ENCODE assay signal across 22 cellular contexts in the genomic region with DNA sequence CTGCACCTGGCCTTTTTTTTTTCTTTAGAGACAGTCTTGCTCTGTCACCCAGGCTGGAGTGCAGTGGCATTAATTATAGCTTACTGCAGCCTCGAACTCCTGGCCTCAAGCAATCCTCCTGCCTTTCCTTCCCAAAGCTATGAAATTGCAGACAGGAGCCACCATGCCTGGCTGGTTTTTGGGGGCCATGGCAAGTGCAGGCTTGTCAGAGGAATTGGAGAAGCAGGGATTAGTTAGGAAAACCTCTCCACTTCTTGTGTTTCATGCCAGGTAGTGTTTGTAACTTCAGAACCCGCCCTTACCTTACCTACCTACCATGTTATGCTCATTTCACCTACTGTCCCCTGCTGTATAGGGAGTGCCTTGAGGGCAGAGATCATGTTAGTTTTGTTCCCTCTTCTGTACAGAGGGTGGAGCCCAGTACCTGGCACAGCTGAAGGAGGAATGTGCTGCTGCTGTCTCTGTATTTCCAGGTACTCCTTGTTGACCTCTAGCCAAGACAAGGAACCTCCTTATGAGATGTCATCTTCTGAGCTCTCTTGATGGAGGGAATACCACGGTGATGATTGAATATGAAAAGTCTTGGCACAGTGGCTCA. TPM values are rescaled to one million over a fixed set of nuclear protein-coding genes. Genes with fewer than 3 reads are reported as not detected.
DNase-seq lines count a peak whose midpoint lies in the region; ATAC-seq, FAIRE-seq and TF ChIP-seq lines count a peak whose summit lies in the region.
"Had no signal": no experiment of that assay in that cellular context is flagged by ENCODE, and none has a peak within 500 bp of the region (broad histone marks: within the 10 kb centered on the region; RNA-seq: fewer than 3 reads in every experiment).

No MANE protein-coding gene starts in this region.

- DNase-seq in activated CD8-positive, alpha-beta T cell treated with anti-CD3 and anti-CD28 coated beads, Interleukin-2, amount 10 ng/mL, durations not matched to agents 7 days and 5 days, result no peak
- no peak for DNase-seq in activated CD8-positive, alpha-beta T cell treated with anti-CD3 and anti-CD28 coated beads for 36 hours
- DNase-seq in bronchial epithelial cell (ENCODE audit: low read depth) (peak; percentile 54), lower lobe of right lung (no peak), upper lobe of left lung (no peak), HPDE6-E6E7 (ENCODE audit: extremely low spot score) (no peak), 8988T (no peak), NCI-H2171 treated with DMSO at 0.1 percent for 48 hours (lab: John Stamatoyannopoulos, UW) (no peak)
- DNase-seq: activated CD4-positive, alpha-beta T cell treated with anti-CD3 and anti-CD28 coated beads for 4 hours; activated effector memory CD4-positive, alpha-beta T cell treated with Interleukin-2 at 50 U/mL for 16 hours; caudate nucleus; DMS 273 treated with DMSO at 0.1 percent for 48 hours; GDM1; NCI-H1694; NCI-H446; NK-92 treated with Interleukin-12 subunit alpha and Interleukin-12 subunit beta, amount 100 ng/mL, for 24 hours; stimulated activated naive CD4-positive, alpha-beta T cell treated with Interleukin-2 at 50 U/mL for 16 hours; SW 1271; trophoblast cell had no signal

- H3K4me1 Mint-ChIP-seq in activated CD8-positive, alpha-beta T cell treated with anti-CD3 and anti-CD28 coated beads, Interleukin-2, amount 10 ng/mL, durations not matched to agents 7 days and 5 days (ENCODE audit: low read depth), result no peaks in the 10 kb centered on the region
- no peaks in the 10 kb centered on the region for H3K4me1 Mint-ChIP-seq in activated CD8-positive, alpha-beta T cell treated with anti-CD3 and anti-CD28 coated beads for 36 hours (ENCODE audit: low read depth)

- TF ChIP-seq POLR2A in upper lobe of left lung (IDR thresholded peaks at IDR 0.05), result no peak

- no peak for TF ChIP-seq EP300 in upper lobe of left lung (IDR thresholded peaks at IDR 0.05)

- intact Hi-C loops in activated CD8-positive, alpha-beta T cell treated with anti-CD3 and anti-CD28 coated beads for 36 hours (cut with micrococcal nuclease), result no loop called here
- intact Hi-C loops in lower lobe of right lung (cut with DNase I), result no loop called here

- ATAC-seq in activated CD8-positive, alpha-beta T cell treated with anti-CD3 and anti-CD28 coated beads, Interleukin-2, amount 10 ng/mL, durations not matched to agents 7 days and 5 days, result no peak
- no peak for ATAC-seq in activated CD8-positive, alpha-beta T cell treated with anti-CD3 and anti-CD28 coated beads for 36 hours
- ATAC-seq in lower lobe of right lung, result peak; percentile 55 to 73
- ATAC-seq in upper lobe of left lung (ENCODE audit: low FRiP score in 2 of 2), result peak; percentile 36 to 66

- H3K27ac Mint-ChIP-seq in activated CD8-positive, alpha-beta T cell treated with anti-CD3 and anti-CD28 coated beads, Interleukin-2, amount 10 ng/mL, durations not matched to agents 7 days and 5 days, result peak overlapping the region; percentile 35
- H3K27ac Mint-ChIP-seq in activated CD8-positive, alpha-beta T cell treated with anti-CD3 and anti-CD28 coated beads for 36 hours, result no peak overlapping the region

- TF ChIP-seq CTCF in activated CD8-positive, alpha-beta T cell treated with anti-CD3 and anti-CD28 coated beads for 36 hours (IDR thresholded peaks at IDR 0.05), result no peak
- TF ChIP-seq CTCF in bronchial epithelial cell (IDR thresholded peaks at IDR 0.05; ENCODE audit: insufficient read depth, low read length, severe bottlenecking), result peak; percentile 12
- TF ChIP-seq CTCF in lower lobe of right lung (IDR thresholded peaks at IDR 0.05), result no peak
- no peak for TF ChIP-seq CTCF in upper lobe of left lung (IDR thresholded peaks at IDR 0.05)

- H3K4me3 ChIP-seq in bronchial epithelial cell (ENCODE audit: low read depth, low read length) (no peak overlapping the region), lower lobe of right lung (no peak overlapping the region), upper lobe of left lung (no peak overlapping the region)
- H3K4me3 ChIP-seq: HAP-1, sigmoid colon had no signal

- CTCF ChIA-PET in activated CD8-positive, alpha-beta T cell treated with anti-CD3 and anti-CD28 coated beads, Interleukin-2, amount 10 ng/mL, durations not matched to agents 7 days and 5 days (lab: Charles Lee), result interaction anchor here (1.6 to 2.2 kb wide), 2 partner anchors 10 to 56 kb away, joined by 5 to 6 read pairs; no protein-coding TSS in a partner anchor
- CTCF ChIA-PET in activated CD8-positive, alpha-beta T cell treated with anti-CD3 and anti-CD28 coated beads for 36 hours (lab: Charles Lee), result interaction anchor here (1.4 to 1.6 kb wide), 2 partner anchors 16 to 56 kb away, joined by 3 to 6 read pairs; no protein-coding TSS in a partner anchor

- H3K27me3 ChIP-seq in bronchial epithelial cell (ENCODE audit: control insufficient read depth, insufficient read depth, low read length) (no peaks in the 10 kb centered on the region), lower lobe of right lung (ENCODE audit: low read depth) (no peaks in the 10 kb centered on the region), upper lobe of left lung (no peaks in the 10 kb centered on the region)
- H3K27me3 ChIP-seq: sigmoid colon had no signal

- POLR2A ChIA-PET in activated CD8-positive, alpha-beta T cell treated with anti-CD3 and anti-CD28 coated beads, Interleukin-2, amount 10 ng/mL, durations not matched to agents 7 days and 5 days (lab: Charles Lee), result no interaction called here
- POLR2A ChIA-PET in activated CD8-positive, alpha-beta T cell treated with anti-CD3 and anti-CD28 coated beads for 36 hours (lab: Charles Lee), result no interaction called here

- H3K4me3 Mint-ChIP-seq in activated CD8-positive, alpha-beta T cell treated with anti-CD3 and anti-CD28 coated beads, Interleukin-2, amount 10 ng/mL, durations not matched to agents 7 days and 5 days, result no peak overlapping the region
- H3K4me3 Mint-ChIP-seq in activated CD8-positive, alpha-beta T cell treated with anti-CD3 and anti-CD28 coated beads for 36 hours, result no peak overlapping the region

- no peaks in the 10 kb centered on the region for H3K27me3 Mint-ChIP-seq in activated CD8-positive, alpha-beta T cell treated with anti-CD3 and anti-CD28 coated beads, Interleukin-2, amount 10 ng/mL, durations not matched to agents 7 days and 5 days (ENCODE audit: low read depth)
- H3K27me3 Mint-ChIP-seq in activated CD8-positive, alpha-beta T cell treated with anti-CD3 and anti-CD28 coated beads for 36 hours, result no peaks in the 10 kb centered on the region

- no peaks in the 10 kb centered on the region for H3K9me3 Mint-ChIP-seq in activated CD8-positive, alpha-beta T cell treated with anti-CD3 and anti-CD28 coated beads, Interleukin-2, amount 10 ng/mL, durations not matched to agents 7 days and 5 days (ENCODE audit: insufficient read depth)
- no peaks in the 10 kb centered on the region for H3K9me3 Mint-ChIP-seq in activated CD8-positive, alpha-beta T cell treated with anti-CD3 and anti-CD28 coated beads for 36 hours

- no peak for FAIRE-seq in bronchial epithelial cell (lab: Jason Lieb, UNC)
- FAIRE-seq: A204.1 had no signal

- H3K4me1 ChIP-seq in lower lobe of right lung (peaks cover 5% of the 10 kb centered on the region), upper lobe of left lung (peaks cover 0 to 17% (median 5%) of the 10 kb centered on the region in 4 donors)
- H3K4me1 ChIP-seq: HAP-1 had no signal

- H3K27ac ChIP-seq in lower lobe of right lung, result no peak overlapping the region
- H3K27ac ChIP-seq in upper lobe of left lung, result no peak overlapping the region
- H3K27ac ChIP-seq: sigmoid colon had no signal

- H3K9me3 ChIP-seq in lower lobe of right lung, result no peaks in the 10 kb centered on the region
- no peaks in the 10 kb centered on the region for H3K9me3 ChIP-seq in upper lobe of left lung
- H3K9me3 ChIP-seq: HAP-1, sigmoid colon had no signal

- 74 to 80% methylated on average over 3 of the region's 3 CpGs for WGBS in upper lobe of left lung, 2 donors

- H3K36me3 ChIP-seq in bronchial epithelial cell (ENCODE audit: control insufficient read depth, insufficient read depth, low read length), result peaks cover 5% of the 10 kb centered on the region
- H3K36me3 ChIP-seq in lower lobe of right lung, result no peaks in the 10 kb centered on the region
- H3K36me3 ChIP-seq in upper lobe of left lung, result peaks cover 0 to 2% (median 0%) of the 10 kb centered on the region in 4 donors
- H3K36me3 ChIP-seq: HAP-1 had no signal

- H3K36me3 Mint-ChIP-seq in activated CD8-positive, alpha-beta T cell treated with anti-CD3 and anti-CD28 coated beads, Interleukin-2, amount 10 ng/mL, durations not matched to agents 7 days and 5 days (ENCODE audit: low read depth), result no peaks in the 10 kb centered on the region
- H3K36me3 Mint-ChIP-seq in activated CD8-positive, alpha-beta T cell treated with anti-CD3 and anti-CD28 coated beads for 36 hours (ENCODE audit: low read depth), result peaks cover 3% of the 10 kb centered on the region

RNA-seq across cellular contexts. Expression of a gene that starts 43.8 kb away (rescaled TPM):
- total RNA-seq in activated CD8-positive, alpha-beta T cell treated with anti-CD3 and anti-CD28 coated beads, Interleukin-2, amount 10 ng/mL, durations not matched to agents 7 days and 5 days, result 10 to 100 TPM; 28.6 to 28.7 TPM
- total RNA-seq in activated CD8-positive, alpha-beta T cell treated with anti-CD3 and anti-CD28 coated beads for 36 hours, result 10 to 100 TPM; 24.1 to 24.3 TPM
- total RNA-seq in bronchial epithelial cell (36.1 and 43.5 TPM in 2 replicates), lower lobe of right lung (50.6 TPM), upper lobe of left lung (100 to 1,000 TPM in 1 of 6 donors, 10 to 100 TPM in 5; 46.7 to 107 (median 74.7) TPM)

Comparison
In these comparisons a context has a peak if more than half of its experiments do, and no peak if none do; other contexts are left out.
1. ATAC-seq: peak in lower lobe of right lung (2 of 2) and upper lobe of left lung (2 of 2); none in activated CD8-positive, alpha-beta T cell treated with anti-CD3 and anti-CD28 coated beads, Interleukin-2, amount 10 ng/mL, durations not matched to agents 7 days and 5 days (single experiment) and activated CD8-positive, alpha-beta T cell treated with anti-CD3 and anti-CD28 coated beads for 36 hours (single experiment).